8 cellular contexts compared by ENCODE assay signal in genomic region chr12:120688527-120689071, GRCh38. TPM values are rescaled to one million over a fixed set of nuclear protein-coding genes. Genes with fewer than 3 reads are reported as not detected.
A peak's percentile ranks its signal among the peaks of the same experiment; 100 is the strongest.
DNase-seq lines count a peak whose midpoint lies in the region; ATAC-seq and TF ChIP-seq lines count a peak whose summit lies in the region.

No MANE protein-coding gene starts in this region.

- peaks cover 12% of the 10 kb centered on the region for H3K36me3 Mint-ChIP-seq in T-helper 1 cell treated with Interleukin-12 subunit alpha and Interleukin-12 subunit beta and Interleukin-4 antibody, amounts not matched to agents 30 μg/mL and 1 μg/mL, for 36 hours (ENCODE audit: low read depth)

- H3K27ac ChIP-seq in esophagus (ENCODE audit: low read depth in 2 of 2, low read length in 1 of 2), result peak overlapping the region in 1 of 2 donors; percentile 2
- H3K27ac ChIP-seq in ovary, result no peak overlapping the region

- H3K4me1 ChIP-seq in esophagus (ENCODE audit: control insufficient read depth in 2 of 2, insufficient read depth in 2 of 2, low read length in 1 of 2) (peaks cover 0 to 6% of the 10 kb centered on the region in 2 donors), ovary (ENCODE audit: insufficient read depth) (peaks cover 9% of the 10 kb centered on the region)

- WGBS in esophagus, 2 donors, result 9 to 19% methylated on average over 6 of the region's 6 CpGs
- 3 to 11% (median 6%) methylated on average over 6 of the region's 6 CpGs for WGBS in ovary, 3 donors

- H3K9me3 Mint-ChIP-seq in T-helper 1 cell treated with Interleukin-12 subunit alpha and Interleukin-12 subunit beta and Interleukin-4 antibody, amounts not matched to agents 30 μg/mL and 1 μg/mL, for 36 hours, result no peaks in the 10 kb centered on the region

- DNase-seq in T-helper 1 cell (no peak), RPMI8226 (peak; percentile 70), ovary (peak in 1 of 5 donors; percentile 33), NCI-H2081 treated with DMSO at 0.1 percent for 48 hours (lab: John Stamatoyannopoulos, UW) (no peak), DMS153 (lab: John Stamatoyannopoulos, UW) (no peak)

- intact Hi-C loops in ovary (cut with DNase I), result no loop called here

- ATAC-seq in HG02642 (IDR thresholded peaks at IDR 0.05; ENCODE audit: poor library complexity, unreplicated experiment), result no peak

- no peaks in the 10 kb centered on the region for H3K27me3 Mint-ChIP-seq in T-helper 1 cell treated with Interleukin-12 subunit alpha and Interleukin-12 subunit beta and Interleukin-4 antibody, amounts not matched to agents 30 μg/mL and 1 μg/mL, for 36 hours (ENCODE audit: low read depth)

- H3K4me1 Mint-ChIP-seq in T-helper 1 cell treated with Interleukin-12 subunit alpha and Interleukin-12 subunit beta and Interleukin-4 antibody, amounts not matched to agents 30 μg/mL and 1 μg/mL, for 36 hours (ENCODE audit: low read depth), result peaks cover 54% of the 10 kb centered on the region

- no peak for TF ChIP-seq POLR2A in ovary (IDR thresholded peaks at IDR 0.05)

- no peaks in the 10 kb centered on the region for H3K27me3 ChIP-seq in esophagus (ENCODE audit: control insufficient read depth in 1 of 2, insufficient read depth in 2 of 2, low read length in 2 of 2)
- no peaks in the 10 kb centered on the region for H3K27me3 ChIP-seq in ovary

- TF ChIP-seq CTCF in ovary (IDR thresholded peaks at IDR 0.05), result no peak

- no peak for TF ChIP-seq EP300 in ovary (IDR thresholded peaks at IDR 0.05)

- peak overlapping the region; percentile 95 for H3K4me3 Mint-ChIP-seq in T-helper 1 cell treated with Interleukin-12 subunit alpha and Interleukin-12 subunit beta and Interleukin-4 antibody, amounts not matched to agents 30 μg/mL and 1 μg/mL, for 36 hours

- H3K36me3 ChIP-seq in esophagus (ENCODE audit: control insufficient read depth in 2 of 2, insufficient read depth in 2 of 2, low read length in 1 of 2) (peaks cover under 1 to 2% of the 10 kb centered on the region in 2 donors), ovary (no peaks in the 10 kb centered on the region)

- H3K4me3 ChIP-seq in esophagus (ENCODE audit: low read depth in 1 of 2, low read length in 2 of 2), result peak overlapping the region; percentile 31 to 85
- H3K4me3 ChIP-seq in ovary, result peak overlapping the region; percentile 92

- H3K9me3 ChIP-seq in esophagus (ENCODE audit: control insufficient read depth in 2 of 2, insufficient read depth in 1 of 2, low read depth in 1 of 2, low read length in 1 of 2) (no peaks in the 10 kb centered on the region), ovary (no peaks in the 10 kb centered on the region)

- peak overlapping the region; percentile 79 for H3K27ac Mint-ChIP-seq in T-helper 1 cell treated with Interleukin-12 subunit alpha and Interleukin-12 subunit beta and Interleukin-4 antibody, amounts not matched to agents 30 μg/mL and 1 μg/mL, for 36 hours

RNA-seq across cellular contexts. Expression of gene MLEC, which starts 1.6 kb away (rescaled TPM):
- 10 to 100 TPM; 14.0 to 15.7 TPM for polyA plus RNA-seq in esophagus
- total RNA-seq in ovary, result 100 to 1,000 TPM in 4 of 7 donors, 10 to 100 TPM in 3; 29.2 to 134 (median 101) TPM
- polyA plus RNA-seq in ovary, result 100 to 1,000 TPM in 1 of 2 donors, 10 to 100 TPM in 1; 31.2 to 169 TPM

RNA-seq across cellular contexts. Expression of gene UNC119B, which starts 21.7 kb away (rescaled TPM):
- 1 to 10 TPM; 4.9 to 9.1 TPM for polyA plus RNA-seq in esophagus
- total RNA-seq in ovary, result 10 to 100 TPM; 18.4 to 54.4 (median 46.2) TPM
- 10 to 100 TPM; 25.4 to 44.3 TPM for polyA plus RNA-seq in ovary

RNA-seq across cellular contexts. Expression of gene ACADS, which starts 37.0 kb away (rescaled TPM):
- polyA plus RNA-seq in esophagus, result 10 to 100 TPM; 13.7 to 14.9 TPM
- total RNA-seq in ovary, result 10 to 100 TPM in 6 of 7 donors, 1 to 10 TPM in 1; 8.0 to 17.5 (median 13.9) TPM
- polyA plus RNA-seq in ovary, result 10 to 100 TPM in 1 of 2 donors, 1 to 10 TPM in 1; 1.0 to 15.0 TPM

RNA-seq across cellular contexts. Expression of gene CABP1, which starts 48.2 kb away (rescaled TPM):
- polyA plus RNA-seq in esophagus (1 to 10 TPM in 1 of 2 donors, under 1 TPM in 1; 0.48 to 1.1 TPM), ovary (1 to 10 TPM in 1 of 2 donors, under 1 TPM in 1; 0.74 to 2.6 TPM)
- 1 to 10 TPM in 2 of 7 donors, under 1 TPM in 4, not detected in 1; 0.33 to 1.5 (median 0.79) TPM for total RNA-seq in ovary
